25 cellular contexts compared by ENCODE assay signal in genomic region chr19:2812414-2813234, GRCh38. TPM values are rescaled to one million over a fixed set of nuclear protein-coding genes. Genes with fewer than 3 reads are reported as not detected.
"Had no signal": no experiment of that assay in that cellular context is flagged by ENCODE, and none has a peak within 500 bp of the region (broad histone marks: within the 10 kb centered on the region; RNA-seq: fewer than 3 reads in every experiment).

No MANE protein-coding gene starts in this region.

- H3K4me1 ChIP-seq: stomach had no signal

- H3K4me3 ChIP-seq: cardiac muscle cell, skin epidermis, stomach had no signal

- DNase-seq: activated CD4-positive, alpha-beta T cell treated with anti-CD3 and anti-CD28 coated beads, Interleukin-2, amount 10 ng/mL, durations not matched to agents 24 days and 14 days; activated CD4-positive, CD25-positive, alpha-beta regulatory T cell; activated CD8-positive, alpha-beta T cell treated with anti-CD3 and anti-CD28 coated beads for 36 hours; activated naive CD4-positive, alpha-beta T cell; activated naive CD8-positive, alpha-beta T cell treated with anti-CD3 and anti-CD28 coated beads for 36 hours; activated T-cell treated with anti-CD3 and anti-CD28 coated beads, Interleukin-2, amount 50 U/mL, for 1 hour; amniotic stem cell; foreskin fibroblast; hippocampal formation; nephron progenitor cell; occipital lobe; stimulated activated CD4-positive, alpha-beta T cell treated with anti-CD3 and anti-CD28 coated beads, Interleukin-4, amount 100 ng/mL, for 1 hour; stomach; T-helper 1 cell; T-helper 9 cell had no signal

- H3K9me3 ChIP-seq: stomach had no signal

- H3K27ac ChIP-seq: cardiac muscle cell, epithelial cell of prostate, skin epidermis had no signal

- H3K27me3 ChIP-seq: cardiac muscle cell, stomach had no signal

- ATAC-seq: activated CD8-positive, alpha-beta T cell treated with anti-CD3 and anti-CD28 coated beads for 36 hours; activated T-helper 17 cell treated with anti-CD3 and anti-CD28 coated beads, Interleukin-2, amount 50 U/mL, for 72 hours; stimulated activated effector memory CD8-positive, alpha-beta T cell treated with anti-CD3 and anti-CD28 coated beads, Interleukin-12 subunit alpha, Interleukin-12 subunit beta, amount 100 ng/mL, for 72 hours had no signal

RNA-seq across cellular contexts. Expression of gene ZNF556, which starts 54.5 kb away (rescaled TPM):
- total RNA-seq: activated CD4-positive, alpha-beta T cell treated with anti-CD3 and anti-CD28 coated beads, Interleukin-2, amount 10 ng/mL, durations not matched to agents 24 days and 14 days; activated CD8-positive, alpha-beta T cell treated with anti-CD3 and anti-CD28 coated beads for 36 hours; activated naive CD8-positive, alpha-beta T cell treated with anti-CD3 and anti-CD28 coated beads for 36 hours; dermis microvascular lymphatic vessel endothelial cell; left lobe of liver; lung microvascular endothelial cell; progenitor cell of endocrine pancreas; ureter had no signal
